ENCODE assay signal across 13 cellular contexts in the genomic region with DNA sequence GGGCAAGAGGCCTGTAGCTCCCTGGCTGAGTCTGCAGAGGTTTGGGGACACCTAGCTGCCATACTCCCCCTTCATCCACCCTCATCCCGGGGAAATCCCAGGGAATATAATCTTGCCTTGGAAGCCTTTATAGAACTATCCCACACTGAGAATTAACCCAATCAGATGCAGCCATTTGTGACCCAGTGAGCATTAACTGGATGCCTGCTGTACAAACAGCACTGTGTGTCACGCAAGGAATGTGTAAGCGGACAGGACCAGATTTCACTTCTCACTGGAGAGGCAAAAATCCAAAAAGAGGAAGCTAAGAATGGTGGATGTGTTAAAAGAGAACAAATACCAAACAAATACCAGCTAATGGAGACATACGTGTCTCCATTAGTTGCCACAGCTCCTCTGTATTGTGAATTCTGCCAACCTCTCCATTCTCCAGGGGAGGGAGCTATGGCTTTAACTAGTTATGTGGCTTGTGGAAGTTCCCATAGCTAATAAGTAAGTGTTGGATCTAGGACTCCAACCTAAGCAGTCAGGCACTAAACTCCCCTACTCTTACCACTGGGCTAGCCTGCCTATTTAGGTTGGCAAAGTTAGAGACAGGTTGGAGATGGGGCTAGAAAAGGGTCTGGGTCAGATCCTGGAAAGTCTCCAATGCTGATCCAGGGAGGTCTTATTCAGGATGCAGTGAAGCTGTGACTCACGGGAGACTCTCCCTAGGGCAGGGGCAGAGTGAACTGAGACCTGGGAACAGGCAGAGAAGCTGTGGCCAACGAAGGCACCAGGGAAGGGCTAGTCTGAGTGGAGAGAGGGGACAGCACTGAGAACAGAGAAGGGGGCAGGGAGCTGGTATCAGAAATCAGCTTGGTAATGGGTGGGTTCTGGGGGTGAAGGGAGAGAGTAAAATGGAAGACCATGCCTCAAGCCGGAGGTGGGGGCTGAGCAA. TPM values are rescaled to one million over a fixed set of nuclear protein-coding genes. Genes with fewer than 3 reads are reported as not detected.
DNase-seq lines count a peak whose midpoint lies in the region; ATAC-seq and TF ChIP-seq lines count a peak whose summit lies in the region.
"Had no signal": no experiment of that assay in that cellular context is flagged by ENCODE, and none has a peak within 500 bp of the region (broad histone marks: within the 10 kb centered on the region; RNA-seq: fewer than 3 reads in every experiment).

No MANE protein-coding gene starts in this region.

- TF ChIP-seq RAD21 in HCT116 (IDR thresholded peaks at IDR 0.05; ENCODE audit: low read depth): no peak; the same call in 1 of the 2 replicates

- no peaks in the 10 kb centered on the region; a peak in 1 of 4 replicates for H3K4me1 ChIP-seq in HCT116 (ENCODE audit: control insufficient read depth in 1 of 2, insufficient read depth in 2 of 2, low read length in 2 of 2)

- H3K9me2 ChIP-seq in HCT116 (ENCODE audit: insufficient read depth): no peaks in the 10 kb centered on the region

- no peak overlapping the region for H3K4me3 Mint-ChIP-seq in progenitor cell of endocrine pancreas (ENCODE audit: low read depth)
- H3K4me3 Mint-ChIP-seq in glutamatergic neuron (ENCODE audit: unreplicated experiment): no peak overlapping the region
- H3K4me3 Mint-ChIP-seq: stimulated activated naive CD8-positive, alpha-beta T cell treated with anti-CD3 and anti-CD28 coated beads, Interleukin-15, amount 100 ng/mL, for 72 hours had no signal

- peak; percentile 58; the same call in 1 of the 2 replicates for ATAC-seq in HCT116
- no peak for ATAC-seq in stimulated activated naive CD8-positive, alpha-beta T cell treated with anti-CD3 and anti-CD28 coated beads, Interleukin-15, Interleukin-2, amounts not matched to agents 100 U/mL and 50 U/mL, for 24 hours
- ATAC-seq: stimulated activated naive CD8-positive, alpha-beta T cell treated with anti-CD3 and anti-CD28 coated beads, Interleukin-15, amount 100 ng/mL, for 72 hours had no signal

- intact Hi-C loops in HCT116 (cut with micrococcal nuclease): no loop called here

- H3K4me2 ChIP-seq in HCT116 (ENCODE audit: low read length): no peak overlapping the region

- H3K4me1 Mint-ChIP-seq in progenitor cell of endocrine pancreas (ENCODE audit: low read depth) (no peaks in the 10 kb centered on the region), glutamatergic neuron (ENCODE audit: low read depth, unreplicated experiment) (peaks cover 3% of the 10 kb centered on the region)

- no peak overlapping the region for H2AFZ ChIP-seq in HCT116 (ENCODE audit: low read depth, low read length, poor library complexity, severe bottlenecking)

- no peaks in the 10 kb centered on the region for H3K9me3 ChIP-seq in HCT116 (ENCODE audit: control insufficient read depth in 1 of 2, insufficient read depth in 1 of 2, low read depth in 1 of 2, low read length in 2 of 2)
- H3K9me3 ChIP-seq: gastroesophageal sphincter had no signal

- H3K27ac Mint-ChIP-seq in progenitor cell of endocrine pancreas (peak overlapping the region; percentile 37), glutamatergic neuron (ENCODE audit: unreplicated experiment) (no peak overlapping the region)
- H3K27ac Mint-ChIP-seq: stimulated activated naive CD8-positive, alpha-beta T cell treated with anti-CD3 and anti-CD28 coated beads, Interleukin-15, amount 100 ng/mL, for 72 hours had no signal

- H3K27me3 Mint-ChIP-seq in progenitor cell of endocrine pancreas (peaks cover 37% of the 10 kb centered on the region), glutamatergic neuron (ENCODE audit: unreplicated experiment) (peaks cover 3% of the 10 kb centered on the region)

- BruUV-seq in HCT116 (replicated peaks; lab: Mats Ljungman, UMichigan): no TSS peak

- no peaks in the 10 kb centered on the region for H3K36me3 ChIP-seq in HCT116 (ENCODE audit: control insufficient read depth in 1 of 2, insufficient read depth in 2 of 2, low read length in 2 of 2)
- H3K36me3 ChIP-seq: gastroesophageal sphincter had no signal

- H3K9me3 Mint-ChIP-seq in progenitor cell of endocrine pancreas (ENCODE audit: low read depth) (peaks cover 9% of the 10 kb centered on the region), glutamatergic neuron (ENCODE audit: unreplicated experiment) (peaks cover 6% of the 10 kb centered on the region)

- RAD21 ChIA-PET in HCT116 (lab: Charles Lee; ENCODE audit: low non-redundant PET in 1 of 2, low total read pairs in 2 of 2, uncharacterized antibody in 2 of 2, unreplicated experiment in 2 of 2): interaction anchor here in 1 of 2 experiments (0.6 kb wide), 1 partner anchor 125 kb away, joined by 3 read pairs; no protein-coding TSS in a partner anchor

- TF ChIP-seq POLR2A in HCT116 (IDR thresholded peaks at IDR 0.05; ENCODE audit: borderline replicate concordance, extremely low read depth, insufficient read depth, insufficient read length): no peak

- CTCF ChIA-PET in HCT116 (lab: Charles Lee): interaction anchor here (1.1 to 2.3 kb wide), 4 partner anchors 12 to 168 kb away, joined by 6 to 12 read pairs (median 10); no protein-coding TSS in a partner anchor

- H3K36me3 Mint-ChIP-seq in progenitor cell of endocrine pancreas (ENCODE audit: insufficient read depth): no peaks in the 10 kb centered on the region
- H3K36me3 Mint-ChIP-seq in glutamatergic neuron (ENCODE audit: unreplicated experiment): peaks cover 18% of the 10 kb centered on the region

- H3K4me3 ChIP-seq in HCT116 (replicated peaks in 1 of 2; ENCODE audit: low read depth in 1 of 2, low read length in 2 of 2) (no peak overlapping the region), fibroblast of villous mesenchyme (ENCODE audit: low read depth, low read length) (no peak overlapping the region)
- H3K4me3 ChIP-seq: gastroesophageal sphincter, SK-N-MC had no signal

- no peak overlapping the region for H3K9ac ChIP-seq in HCT116 (ENCODE audit: low read length)

- no peak overlapping the region for H3K27ac ChIP-seq in HCT116 (ENCODE audit: low read depth, low read length)
- H3K27ac ChIP-seq: HL-60, SK-N-MC had no signal

- no peaks in the 10 kb centered on the region for H3K79me2 ChIP-seq in HCT116 (ENCODE audit: insufficient read depth, low read length)

- POLR2A ChIA-PET in HCT116 (lab: Charles Lee): no interaction called here

- DNase-seq in HCT116 (ENCODE audit: low read depth, low spot score) (no peak), RPMI8226 (peak; percentile 11), fibroblast of villous mesenchyme (ENCODE audit: low read depth) (peak; percentile 3), progenitor cell of endocrine pancreas (ENCODE audit: low spot score, unreplicated experiment) (no peak), glutamatergic neuron (no peak), foreskin melanocyte (no peak), NCI-H510A treated with DMSO at 0.1 percent for 48 hours (lab: John Stamatoyannopoulos, UW) (no peak)
- DNase-seq in stimulated activated naive CD8-positive, alpha-beta T cell treated with anti-CD3 and anti-CD28 coated beads, Interleukin-15, Interleukin-2, amounts not matched to agents 100 U/mL and 50 U/mL, for 24 hours: no peak
- DNase-seq: NCI-H1930; stimulated activated naive CD8-positive, alpha-beta T cell treated with anti-CD3 and anti-CD28 coated beads, Interleukin-15, amount 100 ng/mL, for 72 hours had no signal

- peaks cover 16% of the 10 kb centered on the region for H3K27me3 ChIP-seq in HCT116 (ENCODE audit: insufficient read depth, low read length)

- H4K20me1 ChIP-seq in HCT116 (ENCODE audit: insufficient read depth): no peaks in the 10 kb centered on the region

- TF ChIP-seq CTCF in HCT116 (IDR thresholded peaks at IDR 0.05 in 2 of 3, conservative IDR thresholded peaks at IDR 0.05 in 1 of 3; ENCODE audit: borderline replicate concordance in 1 of 3, insufficient read depth in 1 of 3, low read depth in 2 of 3, low read length in 2 of 3): peak in 2 of 3 experiments; percentile 10 to 21; a peak in 2 of 6 replicates
- TF ChIP-seq CTCF in fibroblast of villous mesenchyme (IDR thresholded peaks at IDR 0.05; ENCODE audit: insufficient read depth, low read depth, low read length): no peak
- TF ChIP-seq CTCF in progenitor cell of endocrine pancreas (IDR thresholded peaks at IDR 0.05; ENCODE audit: unreplicated experiment): no peak
- no peak for TF ChIP-seq CTCF in glutamatergic neuron (IDR thresholded peaks at IDR 0.05; ENCODE audit: partially characterized antibody, unreplicated experiment)

TF ChIP-seq in HCT116, 20 proteins besides CTCF, POLR2A, EP300 and RAD21:
- TF ChIP-seq, protein P1, sequence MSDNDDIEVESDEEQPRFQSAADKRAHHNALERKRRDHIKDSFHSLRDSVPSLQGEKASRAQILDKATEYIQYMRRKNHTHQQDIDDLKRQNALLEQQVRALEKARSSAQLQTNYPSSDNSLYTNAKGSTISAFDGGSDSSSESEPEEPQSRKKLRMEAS (IDR thresholded peaks at IDR 0.05): no peak
- no peak for TF ChIP-seq POLR2AphosphoS5 (IDR thresholded peaks at IDR 0.05; ENCODE audit: low read depth, low read length)
- TF ChIP-seq EZH2phosphoT487 (IDR thresholded peaks at IDR 0.05; ENCODE audit: borderline replicate concordance): no peak
- no peak for TF ChIP-seq ZNF274 (IDR thresholded peaks at IDR 0.05; ENCODE audit: low read depth, low read length)
- TF ChIP-seq SIN3A (IDR thresholded peaks at IDR 0.05; ENCODE audit: low read depth): no peak

RNA-seq across cellular contexts. Expression of a gene that starts 2.5 kb away (rescaled TPM):
- total RNA-seq in HCT116 (2021; ENCODE audit: unreplicated experiment): not detected
- 0.03 TPM in 1 of 2 replicates, not detected in the other for polyA plus RNA-seq in HCT116 (2012)
- total RNA-seq in fibroblast of villous mesenchyme: under 0.01 TPM in 1 of 2 replicates, not detected in the other
- 0.33 and 0.53 TPM in 2 replicates for total RNA-seq in progenitor cell of endocrine pancreas
- not detected for total RNA-seq in glutamatergic neuron (ENCODE audit: unreplicated experiment)

RNA-seq across cellular contexts. Expression of a gene that starts 35.5 kb away (rescaled TPM):
- not detected for total RNA-seq in HCT116 (2021; ENCODE audit: unreplicated experiment)
- polyA plus RNA-seq in HCT116 (2012): not detected in 2 replicates
- total RNA-seq in fibroblast of villous mesenchyme: 0.43 TPM in 1 of 2 replicates, not detected in the other
- not detected in 2 replicates for total RNA-seq in progenitor cell of endocrine pancreas
- total RNA-seq in glutamatergic neuron (ENCODE audit: unreplicated experiment): not detected
- total RNA-seq: gastroesophageal sphincter had no signal

RNA-seq across cellular contexts. Expression of a gene that starts 55.2 kb away (rescaled TPM):
- total RNA-seq in HCT116 (2021; ENCODE audit: unreplicated experiment) (not detected), fibroblast of villous mesenchyme (0.64 and 2.2 TPM in 2 replicates), progenitor cell of endocrine pancreas (not detected in 2 replicates), glutamatergic neuron (ENCODE audit: unreplicated experiment) (not detected)
- polyA plus RNA-seq in HCT116 (2012): 0.13 TPM in 1 of 2 replicates, not detected in the other

Comparison
In these comparisons a context has a peak if more than half of its experiments do, and no peak if none do; other contexts are left out.
1. DNase-seq: peak in RPMI8226 (single experiment) and fibroblast of villous mesenchyme (single experiment); none in HCT116 (single experiment), progenitor cell of endocrine pancreas (single experiment), glutamatergic neuron (single experiment), stimulated activated naive CD8-positive, alpha-beta T cell treated with anti-CD3 and anti-CD28 coated beads, Interleukin-15, Interleukin-2, amounts not matched to agents 100 U/mL and 50 U/mL, for 24 hours (single experiment), foreskin melanocyte (single experiment) and NCI-H510A treated with DMSO at 0.1 percent for 48 hours (single experiment).
2. CTCF ChIP-seq: peak in HCT116 (2 of 3); none in fibroblast of villous mesenchyme (single experiment), progenitor cell of endocrine pancreas (single experiment) and glutamatergic neuron (single experiment).